Comparison of ENCODE assay signal across 9 cellular contexts in genomic region chr15:96330064-96330449, GRCh38. TPM values are rescaled to one million over a fixed set of nuclear protein-coding genes. Genes with fewer than 3 reads are reported as not detected.
DNase-seq lines count a peak whose midpoint lies in the region; ATAC-seq and TF ChIP-seq lines count a peak whose summit lies in the region.
"Had no signal": no experiment of that assay in that cellular context is flagged by ENCODE, and none has a peak within 500 bp of the region (broad histone marks: within the 10 kb centered on the region; RNA-seq: fewer than 3 reads in every experiment).

No MANE protein-coding gene starts in this region.

- peak; percentile 55 for DNase-seq in NCI-H1105 treated with DMSO at 0.1 percent for 48 hours (lab: John Stamatoyannopoulos, UW)
- DNase-seq in NCI-H1105 (lab: John Stamatoyannopoulos, UW) = no peak
- peak in 1 of 2 experiments; percentile 76 for DNase-seq in HAP-1 (ENCODE audit: low spot score in 2 of 2)
- DNase-seq in NOMO-1 treated with DMSO at 0.1 percent for 48 hours (lab: John Stamatoyannopoulos, UW; ENCODE audit: unreplicated experiment) = peak; percentile 53
- peak; percentile 90 for DNase-seq in choroid plexus epithelial cell (ENCODE audit: low read depth)
- DNase-seq in lower lobe of right lung = peak; percentile 74
- DNase-seq in NK-92 (lab: John Stamatoyannopoulos, UW; ENCODE audit: unreplicated experiment) = no peak

- 2% methylated on average over 37 of the region's 37 CpGs for WGBS in thymus

- TF ChIP-seq CTCF in choroid plexus epithelial cell (conservative IDR thresholded peaks at IDR 0.05; ENCODE audit: low read depth, low read length) (no peak), lower lobe of right lung (IDR thresholded peaks at IDR 0.05) (no peak)

- H3K9me3 ChIP-seq in HAP-1 = no peaks in the 10 kb centered on the region
- no peaks in the 10 kb centered on the region for H3K9me3 ChIP-seq in lower lobe of right lung
- peaks cover 2% of the 10 kb centered on the region for H3K9me3 ChIP-seq in thymus (ENCODE audit: control insufficient read depth)

- ATAC-seq in lower lobe of right lung = peak in 1 of 2 donors; percentile 4

- in situ Hi-C loops in HAP-1 (cut with MboI; ENCODE audit: low sequenced_read_pairs) = loop anchor here (25.0 kb wide), 2 partner anchors 493 to 1068 kb away; no protein-coding TSS in a partner anchor

- intact Hi-C loops in lower lobe of right lung (cut with DNase I) = no loop called here

- no peaks in the 10 kb centered on the region for H3K27me3 ChIP-seq in HAP-1 (ENCODE audit: low read depth)
- peaks cover 24% of the 10 kb centered on the region for H3K27me3 ChIP-seq in lower lobe of right lung (ENCODE audit: low read depth)
- H3K27me3 ChIP-seq in thymus (ENCODE audit: control insufficient read depth, insufficient read depth) = peaks cover 95% of the 10 kb centered on the region

- peaks cover 35% of the 10 kb centered on the region for H3K4me1 ChIP-seq in HAP-1
- H3K4me1 ChIP-seq in lower lobe of right lung = no peaks in the 10 kb centered on the region
- peaks cover 2% of the 10 kb centered on the region for H3K4me1 ChIP-seq in thymus (ENCODE audit: control insufficient read depth, insufficient read depth, low read length)
- H3K4me1 ChIP-seq: BLaER1 had no signal

- H3K36me3 ChIP-seq in HAP-1 (replicated peaks) (peaks cover 11% of the 10 kb centered on the region), lower lobe of right lung (peaks cover 10% of the 10 kb centered on the region), thymus (ENCODE audit: control insufficient read depth, insufficient read depth) (no peaks in the 10 kb centered on the region)
- H3K36me3 ChIP-seq: BLaER1 had no signal

- H3K4me3 ChIP-seq in HAP-1 (peak overlapping the region; percentile 68), choroid plexus epithelial cell (ENCODE audit: low read depth, low read length) (peak overlapping the region; percentile 75), lower lobe of right lung (peak overlapping the region; percentile 68), thymus (ENCODE audit: low read length) (peak overlapping the region; percentile 47)
- H3K4me3 ChIP-seq: BLaER1 had no signal

- H3K27ac ChIP-seq in lower lobe of right lung (peak overlapping the region; percentile 87), thymus (ENCODE audit: low read depth) (peak overlapping the region; percentile 36)
- H3K27ac ChIP-seq: BLaER1 had no signal

RNA-seq across cellular contexts. Expression of gene NR2F2, which starts 0.4 kb away (rescaled TPM):
- total RNA-seq in lower lobe of right lung = 50.6 TPM
- 11.9 TPM for polyA plus RNA-seq in thymus

Comparison
In these comparisons a context has a peak if more than half of its experiments do, and no peak if none do; other contexts are left out.
1. DNase-seq: peak in NCI-H1105 treated with DMSO at 0.1 percent for 48 hours (single experiment), NOMO-1 treated with DMSO at 0.1 percent for 48 hours (single experiment), choroid plexus epithelial cell (single experiment) and lower lobe of right lung (single experiment); none in NCI-H1105 (single experiment) and NK-92 (single experiment).
2. Peak in every context shown above with its lines, with median percentiles within 50 percentile points of each other: H3K4me3 ChIP-seq.